ENCODE assay signal across 16 cellular contexts in genomic region chr22:17342361-17342760, GRCh38. TPM values are rescaled to one million over a fixed set of nuclear protein-coding genes. Genes with fewer than 3 reads are reported as not detected.
DNase-seq lines count a peak whose midpoint lies in the region; ATAC-seq and TF ChIP-seq lines count a peak whose summit lies in the region.
"Had no signal": no experiment of that assay in that cellular context is flagged by ENCODE, and none has a peak within 500 bp of the region (broad histone marks: within the 10 kb centered on the region; RNA-seq: fewer than 3 reads in every experiment).

No MANE protein-coding gene starts in this region.

- H3K9ac ChIP-seq in neural progenitor cell, result no peak overlapping the region
- H3K9ac ChIP-seq: BLaER1, GM23248 had no signal

- H3F3A ChIP-seq in neural progenitor cell (ENCODE audit: low read depth), result no peaks in the 10 kb centered on the region

- H3K27me3 Mint-ChIP-seq in chondrocyte (ENCODE audit: low read depth) (peaks cover 13% of the 10 kb centered on the region), neural progenitor cell (ENCODE audit: insufficient read depth, low read depth) (peaks cover 5% of the 10 kb centered on the region)
- no peaks in the 10 kb centered on the region for H3K27me3 Mint-ChIP-seq in stimulated activated naive CD8-positive, alpha-beta T cell treated with anti-CD3 and anti-CD28 coated beads, Interleukin-15, amount 100 ng/mL, for 72 hours

- H3K79me2 ChIP-seq in neural progenitor cell (ENCODE audit: low read depth), result no peaks in the 10 kb centered on the region

- H2AFZ ChIP-seq in neural progenitor cell (replicated peaks), result peak overlapping the region; percentile 58
- H2AFZ ChIP-seq: GM23248 had no signal

- H3K9me3 Mint-ChIP-seq in chondrocyte (ENCODE audit: low read depth), result no peaks in the 10 kb centered on the region
- H3K9me3 Mint-ChIP-seq in neural progenitor cell, result no peaks in the 10 kb centered on the region
- H3K9me3 Mint-ChIP-seq in stimulated activated naive CD8-positive, alpha-beta T cell treated with anti-CD3 and anti-CD28 coated beads, Interleukin-15, amount 100 ng/mL, for 72 hours, result no peaks in the 10 kb centered on the region
- H3K9me3 Mint-ChIP-seq: CD8-positive, alpha-beta memory T cell had no signal

- DNase-seq in cardiac muscle cell (ENCODE audit: low read depth in 1 of 2, low spot score in 1 of 2), result no peak
- DNase-seq in heart right ventricle, result no peak
- peak; percentile 26 for DNase-seq in chondrocyte (ENCODE audit: low spot score)
- no peak for DNase-seq in neural progenitor cell (ENCODE audit: low spot score)
- no peak for DNase-seq in NCI-H2227 treated with DMSO at 0.1 percent for 48 hours (lab: John Stamatoyannopoulos, UW)
- no peak for DNase-seq in stimulated activated CD4-positive, alpha-beta T cell treated with anti-CD3 and anti-CD28 coated beads, Interleukin-12 subunit alpha, Interleukin-12 subunit beta, amount 100 ng/mL, for 4 hours
- DNase-seq in stimulated activated naive CD8-positive, alpha-beta T cell treated with anti-CD3 and anti-CD28 coated beads, Interleukin-15, amount 100 ng/mL, for 72 hours, result no peak
- DNase-seq: Caco-2; CD8-positive, alpha-beta memory T cell; DMS53; GM23248; HFFc6 had no signal

- H3K27me3 ChIP-seq in cardiac muscle cell (no peaks in the 10 kb centered on the region), heart right ventricle (no peaks in the 10 kb centered on the region), neural progenitor cell (no peaks in the 10 kb centered on the region)
- H3K27me3 ChIP-seq: BLaER1 had no signal

- peaks cover 8% of the 10 kb centered on the region for H3K4me1 ChIP-seq in cardiac muscle cell (ENCODE audit: low read depth)
- H3K4me1 ChIP-seq in heart right ventricle, result peaks cover 0 to 14% (median 5%) of the 10 kb centered on the region in 9 donors
- no peaks in the 10 kb centered on the region for H3K4me1 ChIP-seq in neural progenitor cell
- H3K4me1 ChIP-seq: Caco-2, HAP-1 had no signal

- 55 to 57% methylated on average over 5 of the region's 5 CpGs for whole genome bisulfite sequencing in heart right ventricle, 2 donors

- H4K20me1 ChIP-seq in neural progenitor cell (ENCODE audit: low read depth), result no peaks in the 10 kb centered on the region
- H4K20me1 ChIP-seq: BLaER1 had no signal

- H3K27ac Mint-ChIP-seq in chondrocyte (ENCODE audit: unreplicated experiment) (no peak overlapping the region), neural progenitor cell (no peak overlapping the region)
- no peak overlapping the region for H3K27ac Mint-ChIP-seq in stimulated activated naive CD8-positive, alpha-beta T cell treated with anti-CD3 and anti-CD28 coated beads, Interleukin-15, amount 100 ng/mL, for 72 hours
- H3K27ac Mint-ChIP-seq: HFFc6 had no signal

- H3K4me3 ChIP-seq in cardiac muscle cell (no peak overlapping the region), heart right ventricle (no peak overlapping the region), neural progenitor cell (no peak overlapping the region)
- H3K4me3 ChIP-seq: BLaER1, GM23248, HAP-1 had no signal

- no peak overlapping the region for H3K4me2 ChIP-seq in neural progenitor cell
- H3K4me2 ChIP-seq: BLaER1 had no signal

- ATAC-seq in heart right ventricle, result no peak
- no peak for ATAC-seq in stimulated activated naive CD8-positive, alpha-beta T cell treated with anti-CD3 and anti-CD28 coated beads, Interleukin-15, amount 100 ng/mL, for 72 hours

- H3K9me3 ChIP-seq in cardiac muscle cell (ENCODE audit: low read depth), result no peaks in the 10 kb centered on the region
- H3K9me3 ChIP-seq in heart right ventricle, result no peaks in the 10 kb centered on the region
- no peaks in the 10 kb centered on the region for H3K9me3 ChIP-seq in neural progenitor cell (ENCODE audit: low read depth)
- H3K9me3 ChIP-seq: BLaER1, Caco-2, HAP-1 had no signal

- intact Hi-C loops in heart right ventricle (cut with DNase I), result loop anchor here in 1 of 10 donors (10.0 kb wide), 1 partner anchor 118 kb away; no protein-coding TSS in a partner anchor

- H3K4me1 Mint-ChIP-seq in chondrocyte (ENCODE audit: low read depth), result no peaks in the 10 kb centered on the region
- H3K4me1 Mint-ChIP-seq in neural progenitor cell, result peaks cover 10% of the 10 kb centered on the region
- no peaks in the 10 kb centered on the region for H3K4me1 Mint-ChIP-seq in stimulated activated naive CD8-positive, alpha-beta T cell treated with anti-CD3 and anti-CD28 coated beads, Interleukin-15, amount 100 ng/mL, for 72 hours
- H3K4me1 Mint-ChIP-seq: CD8-positive, alpha-beta memory T cell had no signal

- H3K27ac ChIP-seq in cardiac muscle cell, result peak overlapping the region; percentile 45
- H3K27ac ChIP-seq in heart right ventricle, result no peak overlapping the region
- H3K27ac ChIP-seq in neural progenitor cell, result no peak overlapping the region
- H3K27ac ChIP-seq: 22Rv1, BLaER1, GM23248, HL-60 had no signal

- no peaks in the 10 kb centered on the region for H3K36me3 Mint-ChIP-seq in chondrocyte (ENCODE audit: low read depth)
- no peaks in the 10 kb centered on the region for H3K36me3 Mint-ChIP-seq in neural progenitor cell
- H3K36me3 Mint-ChIP-seq: CD8-positive, alpha-beta memory T cell had no signal

- H3K36me3 ChIP-seq in cardiac muscle cell, result no peaks in the 10 kb centered on the region
- H3K36me3 ChIP-seq in heart right ventricle, result no peaks in the 10 kb centered on the region
- no peaks in the 10 kb centered on the region for H3K36me3 ChIP-seq in neural progenitor cell
- H3K36me3 ChIP-seq: BLaER1, HAP-1 had no signal

- H3K4me3 Mint-ChIP-seq in chondrocyte (ENCODE audit: unreplicated experiment) (no peak overlapping the region), neural progenitor cell (no peak overlapping the region)
- no peak overlapping the region for H3K4me3 Mint-ChIP-seq in stimulated activated naive CD8-positive, alpha-beta T cell treated with anti-CD3 and anti-CD28 coated beads, Interleukin-15, amount 100 ng/mL, for 72 hours
- H3K4me3 Mint-ChIP-seq: CD8-positive, alpha-beta memory T cell; HFFc6 had no signal

- TF ChIP-seq CTCF in cardiac muscle cell (IDR thresholded peaks at IDR 0.05; ENCODE audit: low read depth, low read length) (no peak), heart right ventricle (IDR thresholded peaks at IDR 0.05) (no peak), chondrocyte (IDR thresholded peaks at IDR 0.05) (no peak), neural progenitor cell (IDR thresholded peaks at IDR 0.05) (no peak)

RNA-seq across cellular contexts. Expression of gene CECR2, which starts 26.9 kb away (rescaled TPM):
- 17.3 and 32.3 TPM in 2 replicates for total RNA-seq in cardiac muscle cell
- 4.6 and 9.7 TPM in 2 replicates for polyA plus RNA-seq in cardiac muscle cell
- total RNA-seq in heart right ventricle, result 1 to 10 TPM; 5.2 to 9.1 (median 6.5) TPM
- 1 to 10 TPM; 1.1 to 6.4 TPM for polyA plus RNA-seq in heart right ventricle
- total RNA-seq in chondrocyte, result 0.15 to 0.20 TPM in 2 of 3 replicates, not detected in the other
- total RNA-seq in neural progenitor cell (ENCODE audit: low replicate concordance), result 67.8 and 72.8 TPM in 2 replicates
- total RNA-seq: CD8-positive, alpha-beta memory T cell; GM23248; HFFc6 had no signal
- polyA plus RNA-seq: CD8-positive, alpha-beta memory T cell had no signal
